Comparison of ENCODE assay signal across 1 cellular context in genomic region chr20:53583660-53584549, GRCh38.
A peak's percentile ranks its signal among the peaks of the same experiment; 100 is the strongest.
TF ChIP-seq lines count a peak whose summit lies in the region.

No MANE protein-coding gene starts in this region.

TF ChIP-seq in GM12878, 131 proteins besides CTCF, POLR2A, EP300 and RAD21:
- peak; percentile 84; the same call in 1 of the 2 replicates for TF ChIP-seq NFXL1 (IDR thresholded peaks at IDR 0.05; ENCODE audit: borderline replicate concordance)
